In genomic region chr1:109649380-109649987, GRCh38 we compare ENCODE assay signal across 9 cellular contexts. TPM values are rescaled to one million over a fixed set of nuclear protein-coding genes. Genes with fewer than 3 reads are reported as not detected.
DNase-seq lines count a peak whose midpoint lies in the region; ATAC-seq and TF ChIP-seq lines count a peak whose summit lies in the region.
"Had no signal": no experiment of that assay in that cellular context is flagged by ENCODE, and none has a peak within 500 bp of the region (broad histone marks: within the 10 kb centered on the region; RNA-seq: fewer than 3 reads in every experiment).

No MANE protein-coding gene starts in this region.

- no peaks in the 10 kb centered on the region for H4K20me1 ChIP-seq in IMR-90 (ENCODE audit: insufficient read depth, low read length)

- POLR2A ChIA-PET in IMR-90 (lab: Charles Lee; ENCODE audit: unreplicated experiment): no interaction called here

- no peak overlapping the region for H2BK5ac ChIP-seq in IMR-90 (ENCODE audit: low read depth, low read length, poor library complexity, severe bottlenecking)

- intact Hi-C loops in IMR-90 (cut with micrococcal nuclease): no loop called here
- intact Hi-C loops in lower leg skin (cut with DNase I; ENCODE audit: low total_unique reads): no loop called here
- intact Hi-C loops in sigmoid colon (cut with DNase I): no loop called here

- TF ChIP-seq RAD21 in IMR-90 (IDR thresholded peaks at IDR 0.05; ENCODE audit: low read length): no peak

- no peaks in the 10 kb centered on the region for H3K36me3 ChIP-seq in IMR-90 (ENCODE audit: control insufficient read depth, insufficient read depth, low read length)
- H3K36me3 ChIP-seq in adipocyte (ENCODE audit: control insufficient read depth, insufficient read depth, low read length, severe bottlenecking): no peaks in the 10 kb centered on the region
- H3K36me3 ChIP-seq in sigmoid colon: no peaks in the 10 kb centered on the region

- BruUV-seq in IMR-90 (replicated peaks; lab: Mats Ljungman, UMichigan): no TSS peak

- no peak overlapping the region for H3K56ac ChIP-seq in IMR-90 (ENCODE audit: extremely low read depth, insufficient read depth, low read length)

- H3K4me1 ChIP-seq in IMR-90 (ENCODE audit: control insufficient read depth, insufficient read depth, low read length): peaks cover 5% of the 10 kb centered on the region
- H3K4me1 ChIP-seq in adipocyte (ENCODE audit: control insufficient read depth, insufficient read depth, low read length): no peaks in the 10 kb centered on the region
- peaks cover 0 to 3% (median 2%) of the 10 kb centered on the region in 4 donors for H3K4me1 ChIP-seq in sigmoid colon

- dilution Hi-C loops in IMR-90 (cut with HindIII; ENCODE audit: low sequenced_read_pairs, unreplicated experiment): no loop called here

- TF ChIP-seq POLR2A in IMR-90 (IDR thresholded peaks at IDR 0.05; ENCODE audit: low read depth, low read length) (no peak), lower leg skin (IDR thresholded peaks at IDR 0.05) (no peak), sigmoid colon (IDR thresholded peaks at IDR 0.05) (no peak)

- DNase-seq in AG09319 (ENCODE audit: extremely low read depth, low read depth) (no peak), IMR-90 (peak; percentile 43), adipocyte (ENCODE audit: low read depth) (peak; percentile 66), lower leg skin (ENCODE audit: low spot score in 2 of 2) (peak; percentile 7 to 17), sigmoid colon (no peak), mesenteric fat pad (ENCODE audit: low spot score) (no peak)
- DNase-seq in stimulated activated CD4-positive, alpha-beta T cell treated with anti-CD3 and anti-CD28 coated beads, Interleukin-4, amount 100 ng/mL, for 1 hour: no peak

- H2BK15ac ChIP-seq in IMR-90 (ENCODE audit: low read depth, low read length): no peak overlapping the region

- no peak overlapping the region for H4K91ac ChIP-seq in IMR-90 (ENCODE audit: insufficient read depth, low read depth, low read length)

- in situ Hi-C loops in IMR-90 (cut with MboI; ENCODE audit: low sequenced_read_pairs): loop anchor here (10.0 kb wide), 1 partner anchor 265 kb away; the partner anchor contains the start of gene CSF1

- H3K4ac ChIP-seq in IMR-90 (ENCODE audit: low read depth, low read length): no peak overlapping the region; the same call in 1 of the 2 replicates

- no peak overlapping the region for H2AK5ac ChIP-seq in IMR-90 (ENCODE audit: low read depth, low read length)

- H4K8ac ChIP-seq in IMR-90 (ENCODE audit: low read depth in 2 of 2, low read length in 2 of 2): peak overlapping the region in 1 of 2 experiments; percentile 20; a peak in 1 of 4 replicates

- no peak overlapping the region for H2AK9ac ChIP-seq in IMR-90 (replicated peaks; ENCODE audit: low read depth, low read length, poor library complexity)

- no peak overlapping the region for H2BK20ac ChIP-seq in IMR-90 (ENCODE audit: low read depth, low read length)

- H3K9me1 ChIP-seq in IMR-90 (ENCODE audit: insufficient read depth, low read length): peaks cover 4% of the 10 kb centered on the region

- TF ChIP-seq EP300 in sigmoid colon (IDR thresholded peaks at IDR 0.05): no peak

- H3K23ac ChIP-seq in IMR-90 (ENCODE audit: low read depth, low read length): no peak overlapping the region

- H2BK120ac ChIP-seq in IMR-90 (ENCODE audit: low read depth, low read length): no peak overlapping the region; the same call in 1 of the 2 replicates

- H3K27ac ChIP-seq in IMR-90 (ENCODE audit: insufficient read depth, low read length) (no peak overlapping the region), sigmoid colon (no peak overlapping the region)

- H3K79me1 ChIP-seq in IMR-90 (ENCODE audit: low read depth in 1 of 2, low read length in 2 of 2): no peaks in the 10 kb centered on the region

- TF ChIP-seq CTCF in AG09319 (IDR thresholded peaks at IDR 0.05; ENCODE audit: low read depth, low read length): peak; percentile 59
- peak; percentile 33 for TF ChIP-seq CTCF in IMR-90 (conservative IDR thresholded peaks at IDR 0.05; ENCODE audit: low read depth, low read length)
- TF ChIP-seq CTCF in lower leg skin (IDR thresholded peaks at IDR 0.05): no peak
- no peak for TF ChIP-seq CTCF in sigmoid colon (IDR thresholded peaks at IDR 0.05)

- CTCF ChIA-PET in IMR-90 (lab: Yijun Ruan, JAX): interaction anchor here (1.2 to 1.3 kb wide), 3 partner anchors 9 to 100 kb away, joined by 3 to 5 read pairs (median 4); no protein-coding TSS in a partner anchor

- H3K4me2 ChIP-seq in IMR-90 (ENCODE audit: low read depth, low read length): peak overlapping the region; percentile 89

- 50% methylated on average over 1 of the region's 5 CpGs; no CpG with 5 or more reads in 1 of the 2 experiments for WGBS in IMR-90 (ENCODE audit: extremely low coverage in 2 of 2, insufficient read length in 1 of 2), 2 experiments
- 62 to 66% methylated on average over 5 of the region's 5 CpGs for WGBS in lower leg skin, 2 donors
- WGBS in sigmoid colon, 2 donors: 64 to 76% methylated on average over 5 of the region's 5 CpGs

- H3K27me3 ChIP-seq in IMR-90 (ENCODE audit: control insufficient read depth, insufficient read depth, low read length) (0 out of 2 replicates have a peak, but pooled peaks cover 3% of the 10 kb centered on the region), adipocyte (replicated peaks; ENCODE audit: control insufficient read depth, insufficient read depth, low read length) (peaks cover 5% of the 10 kb centered on the region), sigmoid colon (no peaks in the 10 kb centered on the region)

- H3K4me3 ChIP-seq in IMR-90 (ENCODE audit: insufficient read depth, low read depth, low read length): peak overlapping the region; percentile 36; the same call in 1 of the 2 replicates
- H3K4me3 ChIP-seq in adipocyte (ENCODE audit: low read length): peak overlapping the region; percentile 78
- no peak overlapping the region for H3K4me3 ChIP-seq in lower leg skin (ENCODE audit: low read depth, poor library complexity, severe bottlenecking)
- H3K4me3 ChIP-seq in sigmoid colon: no peak overlapping the region

- H3K18ac ChIP-seq in IMR-90 (ENCODE audit: low read depth, low read length): peak overlapping the region; percentile 47; the same call in 1 of the 2 replicates

- peak overlapping the region; percentile 59; the same call in 1 of the 2 replicates for H4K5ac ChIP-seq in IMR-90 (ENCODE audit: low read depth, low read length)

- no peaks in the 10 kb centered on the region; the same call in 1 of the 2 replicates for H3K9me3 ChIP-seq in IMR-90 (ENCODE audit: control insufficient read depth, insufficient read depth, low read length)
- H3K9me3 ChIP-seq in adipocyte (ENCODE audit: control insufficient read depth, low read length): no peaks in the 10 kb centered on the region
- H3K9me3 ChIP-seq in sigmoid colon: no peaks in the 10 kb centered on the region

- ATAC-seq in IMR-90 (ENCODE audit: low read depth): peak; percentile 58
- ATAC-seq in GM19452 (IDR thresholded peaks at IDR 0.05; ENCODE audit: unreplicated experiment): no peak
- ATAC-seq: stimulated activated memory B cell treated with anti-CD40 and anti-IgM and Interleukin-4, amounts not matched to agents 10 μg/mL and 1 μg/mL and 100 μg/mL, for 72 hours had no signal

- no peak overlapping the region for H3K14ac ChIP-seq in IMR-90 (replicated peaks; ENCODE audit: low read depth, low read length)

- no peak overlapping the region for H3K9ac ChIP-seq in IMR-90 (ENCODE audit: low read depth, low read length)
- H3K9ac ChIP-seq in adipocyte (ENCODE audit: low read length): peak overlapping the region; percentile 70

- H2AFZ ChIP-seq in IMR-90 (replicated peaks; ENCODE audit: low read length, poor library complexity): peak overlapping the region; percentile 61

TF ChIP-seq in IMR-90, 13 proteins besides CTCF, POLR2A, EP300 and RAD21:
- no peak for TF ChIP-seq CEBPB (IDR thresholded peaks at IDR 0.05; ENCODE audit: low read depth, low read length)
TF ChIP-seq in IMR-90: peak in this region for 0.

RNA-seq across cellular contexts. Expression of gene GSTM4, which starts 6.4 kb away (rescaled TPM):
- 6.4 and 10.4 TPM in 2 replicates for total RNA-seq in IMR-90 (2012; rRNA removed)
- 37.8 and 42.2 TPM in 2 replicates for polyA plus RNA-seq in IMR-90 (2012; rRNA removed)
- 29.1 and 38.2 TPM in 2 replicates for polyA plus RNA-seq in IMR-90 (2012; cell fraction: cytosol; rRNA removed)
- 28.6 and 35.6 TPM in 2 replicates for polyA plus RNA-seq in IMR-90 (2012; cell fraction: nucleus; rRNA removed; ENCODE audit: low replicate concordance)
- 10 to 100 TPM; 13.4 to 23.3 (median 19.1) TPM for total RNA-seq in lower leg skin
- total RNA-seq in sigmoid colon: 10 to 100 TPM; 31.4 to 73.1 (median 44.8) TPM
- 10 to 100 TPM; 47.0 to 69.4 (median 52.3) TPM for polyA plus RNA-seq in sigmoid colon
- total RNA-seq in mesenteric fat pad: 22.6 TPM

RNA-seq across cellular contexts. Expression of gene GSTM2, which starts 18.4 kb away (rescaled TPM):
- total RNA-seq in IMR-90 (2012; rRNA removed) (6.9 and 10.2 TPM in 2 replicates), lower leg skin (100 to 1,000 TPM in 1 of 4 donors, 10 to 100 TPM in 3; 48.1 to 183 (median 57.2) TPM), sigmoid colon (100 to 1,000 TPM in 1 of 4 donors, 10 to 100 TPM in 3; 42.5 to 139 (median 60.5) TPM), mesenteric fat pad (51.2 TPM)
- polyA plus RNA-seq in IMR-90 (2012; rRNA removed) (85.5 and 93.9 TPM in 2 replicates), sigmoid colon (10 to 100 TPM in 2 of 3 donors, 1 to 10 TPM in 1; 4.9 to 22.3 (median 12.6) TPM)
- polyA plus RNA-seq in IMR-90 (2012; cell fraction: cytosol; rRNA removed): 35.3 and 55.1 TPM in 2 replicates
- polyA plus RNA-seq in IMR-90 (2012; cell fraction: nucleus; rRNA removed; ENCODE audit: low replicate concordance): 360 and 610 TPM in 2 replicates

RNA-seq across cellular contexts. Expression of gene AMPD2, which starts 29.8 kb away (rescaled TPM):
- total RNA-seq in IMR-90 (2012; rRNA removed) (50.3 and 61.5 TPM in 2 replicates), lower leg skin (10 to 100 TPM; 30.9 to 62.1 (median 40.7) TPM), sigmoid colon (10 to 100 TPM; 19.9 to 47.5 (median 29.4) TPM), mesenteric fat pad (63.1 TPM)
- polyA plus RNA-seq in IMR-90 (2012; rRNA removed) (103 and 116 TPM in 2 replicates), sigmoid colon (10 to 100 TPM in 1 of 3 donors, 1 to 10 TPM in 2; 6.5 to 31.3 (median 6.6) TPM)
- polyA plus RNA-seq in IMR-90 (2012; cell fraction: cytosol; rRNA removed): 64.5 and 81.2 TPM in 2 replicates
- polyA plus RNA-seq in IMR-90 (2012; cell fraction: nucleus; rRNA removed; ENCODE audit: low replicate concordance): 569 and 1,268 TPM in 2 replicates

RNA-seq across cellular contexts. Expression of gene GNAT2, which starts 30.1 kb away (rescaled TPM):
- 0.28 and 0.36 TPM in 2 replicates for total RNA-seq in IMR-90 (2012; rRNA removed)
- polyA plus RNA-seq in IMR-90 (2012; rRNA removed): 0.17 and 0.26 TPM in 2 replicates
- 0.07 TPM in 1 of 2 replicates, not detected in the other for polyA plus RNA-seq in IMR-90 (2012; cell fraction: cytosol; rRNA removed)
- 0.10 TPM in 1 of 2 replicates, not detected in the other for polyA plus RNA-seq in IMR-90 (2012; cell fraction: nucleus; rRNA removed; ENCODE audit: low replicate concordance)
- total RNA-seq in lower leg skin: not detected
- not detected for total RNA-seq in sigmoid colon
- under 1 TPM in 1 of 3 donors, not detected in 2; 0.10 TPM for polyA plus RNA-seq in sigmoid colon
- total RNA-seq in mesenteric fat pad: not detected

RNA-seq across cellular contexts. Expression of gene GSTM1, which starts 38.1 kb away (rescaled TPM):
- not detected in 2 replicates for total RNA-seq in IMR-90 (2012; rRNA removed)
- polyA plus RNA-seq in IMR-90 (2012; rRNA removed): not detected in 2 replicates
- polyA plus RNA-seq in IMR-90 (2012; cell fraction: cytosol; rRNA removed): not detected in 2 replicates
- 0.24 TPM in 1 of 2 replicates, not detected in the other for polyA plus RNA-seq in IMR-90 (2012; cell fraction: nucleus; rRNA removed; ENCODE audit: low replicate concordance)
- 10 to 100 TPM in 2 of 4 donors, not detected in 2; 26.1 to 60.4 TPM for total RNA-seq in lower leg skin
- total RNA-seq in sigmoid colon: 10 to 100 TPM in 1 of 4 donors, not detected in 3; 12.7 TPM
- 10 to 100 TPM in 2 of 3 donors, under 1 TPM in 1; 0.39 to 27.6 (median 21.3) TPM for polyA plus RNA-seq in sigmoid colon
- total RNA-seq in mesenteric fat pad: not detected

Comparison
In these comparisons a context has a peak if more than half of its experiments do, and no peak if none do; other contexts are left out.
1. DNase-seq: peak in IMR-90 (single experiment), adipocyte (single experiment) and lower leg skin (2 of 2); none in AG09319 (single experiment), sigmoid colon (single experiment), mesenteric fat pad (single experiment) and stimulated activated CD4-positive, alpha-beta T cell treated with anti-CD3 and anti-CD28 coated beads, Interleukin-4, amount 100 ng/mL, for 1 hour (single experiment).
2. CTCF ChIP-seq: peak in AG09319 (single experiment) and IMR-90 (single experiment); none in lower leg skin (0 of 3) and sigmoid colon (0 of 4).
3. H3K4me3 ChIP-seq: peak in IMR-90 (single experiment) and adipocyte (single experiment); none in lower leg skin (single experiment) and sigmoid colon (0 of 4).